Comparison of ENCODE assay signal across 8 cellular contexts in genomic region chr10:93199221-93199681, GRCh38.
DNase-seq lines count a peak whose midpoint lies in the region; ATAC-seq and TF ChIP-seq lines count a peak whose summit lies in the region.

No MANE protein-coding gene starts in this region.

- H3K27me3 Mint-ChIP-seq in Caco-2 (ENCODE audit: insufficient read depth, unreplicated experiment) = no peaks in the 10 kb centered on the region

- BruUV-seq in Caco-2 (replicated peaks; lab: Mats Ljungman, UMichigan) = no TSS peak

- no peak overlapping the region for H3K4me3 ChIP-seq in Caco-2 (ENCODE audit: low read depth, low read length)

- CTCF ChIA-PET in Caco-2 (lab: Charles Lee) = interaction anchor here (0.6 kb wide), 1 partner anchor 21 kb away, joined by 3 read pairs; no protein-coding TSS in a partner anchor

- H3K36me3 Mint-ChIP-seq in Caco-2 (ENCODE audit: insufficient read depth, unreplicated experiment) = no peaks in the 10 kb centered on the region

- no peaks in the 10 kb centered on the region for H3K9me3 Mint-ChIP-seq in Caco-2 (ENCODE audit: unreplicated experiment)

- H3K4me3 Mint-ChIP-seq in Caco-2 (ENCODE audit: unreplicated experiment) = no peak overlapping the region

- H3K9me3 ChIP-seq in Caco-2 = no peaks in the 10 kb centered on the region

- no peaks in the 10 kb centered on the region for H3K4me1 ChIP-seq in Caco-2

- H3K27ac Mint-ChIP-seq in Caco-2 (ENCODE audit: unreplicated experiment) = no peak overlapping the region

- DNase-seq in SK-MEL-5 (ENCODE audit: low read depth, low spot score) = peak; percentile 34
- DNase-seq in glomerular visceral epithelial cell (ENCODE audit: extremely low spot score) = peak; percentile 89
- DNase-seq in pons (ENCODE audit: low spot score) = peak; percentile 80
- no peak for DNase-seq in Caco-2
- no peak for DNase-seq in stimulated activated CD4-positive, alpha-beta T cell treated with anti-CD3 and anti-CD28 coated beads, Interleukin-2, amount 100 ng/mL, for 48 hours
- DNase-seq in activated T-cell treated with anti-CD3 and anti-CD28 coated beads for 4 hours = no peak

- POLR2A ChIA-PET in Caco-2 (lab: Charles Lee) = no interaction called here

- peak; percentile 60 for ATAC-seq in GM18861 (IDR thresholded peaks at IDR 0.05; ENCODE audit: unreplicated experiment)
- ATAC-seq in GM21515 (IDR thresholded peaks at IDR 0.05; ENCODE audit: unreplicated experiment) = no peak

- no peaks in the 10 kb centered on the region for H3K27me3 ChIP-seq in Caco-2 (replicated peaks; ENCODE audit: control insufficient read depth, insufficient read depth, low read length)

- H3K36me3 ChIP-seq in Caco-2 (ENCODE audit: control insufficient read depth, insufficient read depth, low read length) = no peaks in the 10 kb centered on the region

- no peak for TF ChIP-seq CTCF in Caco-2 (IDR thresholded peaks at IDR 0.05; ENCODE audit: insufficient read depth in 1 of 2, low read depth in 1 of 2, low read length in 1 of 2, severe bottlenecking in 1 of 2, unreplicated experiment in 1 of 2)

- in situ Hi-C loops in SK-MEL-5 (cut with HindIII; ENCODE audit: low pct_unique_long_range_greater_than_20kb, low sequenced_read_pairs) = no loop called here

- no peaks in the 10 kb centered on the region for H3K4me1 Mint-ChIP-seq in Caco-2 (ENCODE audit: low read depth, unreplicated experiment)

- intact Hi-C loops in Caco-2 (cut with micrococcal nuclease; ENCODE audit: unreplicated experiment) = no loop called here

Comparison
In these comparisons a context has a peak if more than half of its experiments do, and no peak if none do; other contexts are left out.
1. DNase-seq: peak in SK-MEL-5 (single experiment), glomerular visceral epithelial cell (single experiment) and pons (single experiment); none in Caco-2 (0 of 2), stimulated activated CD4-positive, alpha-beta T cell treated with anti-CD3 and anti-CD28 coated beads, Interleukin-2, amount 100 ng/mL, for 48 hours (0 of 2) and activated T-cell treated with anti-CD3 and anti-CD28 coated beads for 4 hours (single experiment).